16 cellular contexts compared by ENCODE assay signal in the genomic region with DNA sequence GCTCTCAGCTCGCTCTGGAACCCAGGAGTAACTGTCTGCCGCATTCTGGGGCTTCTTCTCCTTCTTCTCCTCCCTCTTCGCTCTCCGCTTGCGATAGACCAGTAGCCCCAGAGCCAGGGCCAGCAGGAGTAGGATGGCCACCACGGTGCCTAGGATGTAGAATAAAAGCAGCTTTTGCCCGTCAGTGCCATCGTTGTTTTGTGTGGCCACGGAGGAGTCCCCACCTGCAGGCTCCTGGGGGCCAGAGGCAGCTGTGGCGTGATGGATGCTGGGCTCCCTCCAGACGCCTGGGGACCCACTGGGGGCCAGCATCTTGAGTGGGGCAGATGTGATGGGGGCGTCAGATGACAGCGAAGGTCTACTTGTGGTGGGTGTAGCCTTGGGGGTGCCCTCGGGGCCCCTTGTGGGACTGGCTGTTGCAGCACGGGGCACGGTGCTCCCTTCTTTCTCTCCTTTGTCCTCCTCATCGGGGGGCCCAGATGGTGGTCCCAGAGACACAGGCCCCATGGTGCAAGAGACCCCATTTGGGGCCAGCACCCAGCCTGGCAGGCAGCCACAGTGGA. TPM values are rescaled to one million over a fixed set of nuclear protein-coding genes. Genes with fewer than 3 reads are reported as not detected.
DNase-seq lines count a peak whose midpoint lies in the region; ATAC-seq and TF ChIP-seq lines count a peak whose summit lies in the region.
"Had no signal": no experiment of that assay in that cellular context is flagged by ENCODE, and none has a peak within 500 bp of the region (broad histone marks: within the 10 kb centered on the region; RNA-seq: fewer than 3 reads in every experiment).

No MANE protein-coding gene starts in this region.

- H3K4me2 ChIP-seq in neuronal stem cell (ENCODE audit: insufficient read depth, low read length, poor library complexity, severe bottlenecking), result no peak overlapping the region
- H3K4me2 ChIP-seq: PC-9 had no signal

- H2BK120ac ChIP-seq in neuronal stem cell (ENCODE audit: low read depth, low read length), result no peak overlapping the region

- POLR2A ChIA-PET in activated CD4-positive, alpha-beta memory T cell treated with anti-CD3 and anti-CD28 coated beads for 36 hours (lab: Charles Lee), result no interaction called here

- H3K4me1 ChIP-seq in duodenal mucosa (ENCODE audit: control insufficient read depth in 1 of 2, insufficient read depth in 2 of 2, low read length in 2 of 2) (no peaks in the 10 kb centered on the region), neuronal stem cell (ENCODE audit: control insufficient read depth in 2 of 2, insufficient read depth in 1 of 2, low read depth in 1 of 2, low read length in 2 of 2) (peaks cover 0 to 3% of the 10 kb centered on the region in 2 donors), thyroid gland (peaks cover 0 to 12% of the 10 kb centered on the region in 2 donors)

- peak overlapping the region; percentile 23 for H3K4me3 Mint-ChIP-seq in activated CD4-positive, alpha-beta memory T cell treated with anti-CD3 and anti-CD28 coated beads for 36 hours
- H3K4me3 Mint-ChIP-seq: activated CD8-positive, alpha-beta memory T cell treated with anti-CD3 and anti-CD28 coated beads, Interleukin-2, amount 10 ng/mL, durations not matched to agents 7 days and 5 days; nephron; stimulated activated naive CD8-positive, alpha-beta T cell treated with anti-CD3 and anti-CD28 coated beads, Interleukin-15, amount 100 ng/mL, for 72 hours had no signal

- H2BK15ac ChIP-seq in neuronal stem cell (ENCODE audit: low read length), result no peak overlapping the region

- H3K4me1 Mint-ChIP-seq in activated CD4-positive, alpha-beta memory T cell treated with anti-CD3 and anti-CD28 coated beads for 36 hours (ENCODE audit: low read depth), result peaks cover 11% of the 10 kb centered on the region

- H3K27me3 ChIP-seq in duodenal mucosa (ENCODE audit: control insufficient read depth in 1 of 2, insufficient read depth in 2 of 2, low read length in 2 of 2) (no peaks in the 10 kb centered on the region), neuronal stem cell (ENCODE audit: control insufficient read depth in 3 of 3, insufficient read depth in 3 of 3, low read depth in 1 of 3, low read length in 3 of 3) (no peaks in the 10 kb centered on the region), thyroid gland (no peaks in the 10 kb centered on the region)
- H3K27me3 ChIP-seq: cardiac muscle cell had no signal

- H3K14ac ChIP-seq in neuronal stem cell (ENCODE audit: low read length), result no peak overlapping the region

- no peak overlapping the region for H3K27ac Mint-ChIP-seq in activated CD4-positive, alpha-beta memory T cell treated with anti-CD3 and anti-CD28 coated beads for 36 hours
- H3K27ac Mint-ChIP-seq: activated CD8-positive, alpha-beta memory T cell treated with anti-CD3 and anti-CD28 coated beads, Interleukin-2, amount 10 ng/mL, durations not matched to agents 7 days and 5 days; nephron; stimulated activated naive CD8-positive, alpha-beta T cell treated with anti-CD3 and anti-CD28 coated beads, Interleukin-15, amount 100 ng/mL, for 72 hours had no signal

- H3K9ac ChIP-seq in duodenal mucosa (ENCODE audit: low read depth in 1 of 2, low read length in 2 of 2) (peak overlapping the region in 1 of 2 donors; percentile 49), neuronal stem cell (ENCODE audit: low read depth, low read length, poor library complexity) (no peak overlapping the region)

- H3K27me3 Mint-ChIP-seq in activated CD4-positive, alpha-beta memory T cell treated with anti-CD3 and anti-CD28 coated beads for 36 hours, result peaks cover 2% of the 10 kb centered on the region

- no peak overlapping the region for H3K23ac ChIP-seq in neuronal stem cell (ENCODE audit: low read depth, low read length, poor library complexity)

- H4K91ac ChIP-seq in neuronal stem cell (ENCODE audit: low read depth, low read length, poor library complexity), result no peak overlapping the region

- H4K8ac ChIP-seq in neuronal stem cell (ENCODE audit: low read depth, low read length), result no peak overlapping the region

- TF ChIP-seq POLR2A in thyroid gland (IDR thresholded peaks at IDR 0.05), result no peak

- no peak for ATAC-seq in HG03439 (IDR thresholded peaks at IDR 0.05; ENCODE audit: unreplicated experiment)
- ATAC-seq: activated CD8-positive, alpha-beta memory T cell treated with anti-CD3 and anti-CD28 coated beads, Interleukin-2, amount 10 ng/mL, durations not matched to agents 7 days and 5 days; left colon; stimulated activated naive CD8-positive, alpha-beta T cell treated with anti-CD3 and anti-CD28 coated beads, Interleukin-15, amount 100 ng/mL, for 72 hours had no signal

- intact Hi-C loops in activated CD4-positive, alpha-beta memory T cell treated with anti-CD3 and anti-CD28 coated beads for 36 hours (cut with micrococcal nuclease), result no loop called here
- intact Hi-C loops in thyroid gland (cut with DNase I), result no loop called here

- H3K27ac ChIP-seq in duodenal mucosa (ENCODE audit: low read depth, low read length) (peak overlapping the region; percentile 70), neuronal stem cell (replicated peaks; ENCODE audit: low read length) (no peak overlapping the region), thyroid gland (peak overlapping the region; percentile 77 to 85 (median 81))
- H3K27ac ChIP-seq: cardiac muscle cell, PC-9 had no signal

- H3K36me3 Mint-ChIP-seq in activated CD4-positive, alpha-beta memory T cell treated with anti-CD3 and anti-CD28 coated beads for 36 hours, result no peaks in the 10 kb centered on the region
- H3K36me3 Mint-ChIP-seq: activated CD8-positive, alpha-beta memory T cell treated with anti-CD3 and anti-CD28 coated beads, Interleukin-2, amount 10 ng/mL, durations not matched to agents 7 days and 5 days had no signal

- H3K9me3 Mint-ChIP-seq in activated CD4-positive, alpha-beta memory T cell treated with anti-CD3 and anti-CD28 coated beads for 36 hours, result no peaks in the 10 kb centered on the region
- H3K9me3 Mint-ChIP-seq: nephron; stimulated activated naive CD8-positive, alpha-beta T cell treated with anti-CD3 and anti-CD28 coated beads, Interleukin-15, amount 100 ng/mL, for 72 hours had no signal

- H3K36me3 ChIP-seq in duodenal mucosa (ENCODE audit: control insufficient read depth in 1 of 2, insufficient read depth in 2 of 2, low read length in 2 of 2) (no peaks in the 10 kb centered on the region), neuronal stem cell (replicated peaks in 1 of 2; ENCODE audit: control insufficient read depth in 2 of 2, insufficient read depth in 2 of 2, low read length in 2 of 2) (no peaks in the 10 kb centered on the region), thyroid gland (no peaks in the 10 kb centered on the region)
- H3K36me3 ChIP-seq: cardiac muscle cell had no signal

- no peak overlapping the region for H2BK12ac ChIP-seq in neuronal stem cell (ENCODE audit: low read length)

- no peak overlapping the region for H2AFZ ChIP-seq in neuronal stem cell (ENCODE audit: low read length)
- H2AFZ ChIP-seq: PC-9 had no signal

- no peaks in the 10 kb centered on the region for H3K79me1 ChIP-seq in neuronal stem cell (ENCODE audit: low read depth, low read length)

- peak overlapping the region; percentile 10 to 36 for H3K4me3 ChIP-seq in duodenal mucosa (ENCODE audit: low read depth in 1 of 2, low read length in 2 of 2)
- H3K4me3 ChIP-seq in neuronal stem cell (ENCODE audit: low read length in 2 of 2), result no peak overlapping the region
- peak overlapping the region in 1 of 3 donors; percentile 26 for H3K4me3 ChIP-seq in thyroid gland (replicated peaks in 1 of 3)
- H3K4me3 ChIP-seq: cardiac muscle cell, PC-9 had no signal

- no peak overlapping the region for H3K4ac ChIP-seq in neuronal stem cell (ENCODE audit: low read length)

- no peak overlapping the region for H2BK5ac ChIP-seq in neuronal stem cell (ENCODE audit: low read length)

- no CpG with 5 or more reads among the region's 17 CpGs for WGBS in neuronal stem cell (ENCODE audit: extremely low coverage in 2 of 2, insufficient read length in 2 of 2, insufficient replicate concordance in 1 of 2), 2 donors
- WGBS in thyroid gland, 2 donors, result 85 to 88% methylated on average over 16 to 17 of the region's 17 CpGs

- peak overlapping the region; percentile 58 for H3K18ac ChIP-seq in neuronal stem cell (ENCODE audit: low read length)

- CTCF ChIA-PET in activated CD4-positive, alpha-beta memory T cell treated with anti-CD3 and anti-CD28 coated beads for 36 hours (lab: Charles Lee), result no interaction called here

- no peaks in the 10 kb centered on the region for H3K9me3 ChIP-seq in duodenal mucosa (ENCODE audit: control insufficient read depth in 1 of 2, low read length in 2 of 2)
- no peaks in the 10 kb centered on the region for H3K9me3 ChIP-seq in neuronal stem cell (replicated peaks in 1 of 2; ENCODE audit: control insufficient read depth in 2 of 2, insufficient read depth in 1 of 2, low read depth in 1 of 2, low read length in 2 of 2)
- no peaks in the 10 kb centered on the region for H3K9me3 ChIP-seq in thyroid gland

- no peak for DNase-seq in activated CD4-positive, alpha-beta memory T cell treated with anti-CD3 and anti-CD28 coated beads for 36 hours
- DNase-seq in neuronal stem cell (ENCODE audit: low spot score) (no peak), thyroid gland (no peak), NCI-H2227 treated with DMSO at 0.1 percent for 48 hours (lab: John Stamatoyannopoulos, UW) (no peak)
- no peak for DNase-seq in stimulated activated CD4-positive, alpha-beta T cell treated with anti-CD3 and anti-CD28 coated beads, Interleukin-12 subunit alpha, Interleukin-12 subunit beta, amount 100 ng/mL, for 4 hours
- DNase-seq: activated CD8-positive, alpha-beta memory T cell treated with anti-CD3 and anti-CD28 coated beads, Interleukin-2, amount 10 ng/mL, durations not matched to agents 7 days and 5 days; activated naive CD4-positive, alpha-beta T cell treated with anti-CD3 and anti-CD28 coated beads, Interleukin-2, amount 50 U/mL, for 16 hours; left colon; NCI-H1930; NCI-H526 treated with DMSO at 0.1 percent for 48 hours; PC-9; stimulated activated naive CD8-positive, alpha-beta T cell treated with anti-CD3 and anti-CD28 coated beads, Interleukin-15, amount 100 ng/mL, for 72 hours had no signal

- TF ChIP-seq CTCF in thyroid gland (IDR thresholded peaks at IDR 0.05), result no peak

- peak overlapping the region; percentile 61 for H2AK5ac ChIP-seq in neuronal stem cell (ENCODE audit: low read depth, low read length)

RNA-seq across cellular contexts. Expression of a gene that starts 1.8 kb away (rescaled TPM):
- 1 to 10 TPM; 1.8 to 1.9 TPM for total RNA-seq in activated CD4-positive, alpha-beta memory T cell treated with anti-CD3 and anti-CD28 coated beads for 36 hours
- under 0.01 TPM for polyA plus RNA-seq in neuronal stem cell (2013, experiment 1 of 2)
- polyA plus RNA-seq in neuronal stem cell (2013, experiment 2 of 2), result 0.01 TPM
- 10 to 100 TPM; 13.6 to 53.8 (median 24.0) TPM for total RNA-seq in thyroid gland

RNA-seq across cellular contexts. Expression of a gene that starts 34.9 kb away (rescaled TPM):
- total RNA-seq in activated CD4-positive, alpha-beta memory T cell treated with anti-CD3 and anti-CD28 coated beads for 36 hours, result not detected
- 0.06 TPM for polyA plus RNA-seq in neuronal stem cell (2013, experiment 1 of 2)
- polyA plus RNA-seq in neuronal stem cell (2013, experiment 2 of 2), result 0.10 TPM
- 10 to 100 TPM; 30.4 to 78.5 (median 72.2) TPM for total RNA-seq in thyroid gland
- total RNA-seq: activated CD8-positive, alpha-beta memory T cell treated with anti-CD3 and anti-CD28 coated beads, Interleukin-2, amount 10 ng/mL, durations not matched to agents 7 days and 5 days had no signal

RNA-seq across cellular contexts. Expression of a gene that starts 49.3 kb away (rescaled TPM):
- not detected for total RNA-seq in activated CD4-positive, alpha-beta memory T cell treated with anti-CD3 and anti-CD28 coated beads for 36 hours
- polyA plus RNA-seq in neuronal stem cell (2013, experiment 1 of 2), result not detected
- not detected for polyA plus RNA-seq in neuronal stem cell (2013, experiment 2 of 2)
- total RNA-seq in thyroid gland, result not detected
- total RNA-seq: activated CD8-positive, alpha-beta memory T cell treated with anti-CD3 and anti-CD28 coated beads, Interleukin-2, amount 10 ng/mL, durations not matched to agents 7 days and 5 days; cardiac muscle cell; left colon; PC-9 had no signal
- polyA plus RNA-seq: cardiac muscle cell had no signal

Comparison
In these comparisons a context has a peak if more than half of its experiments do, and no peak if none do; other contexts are left out.
1. H3K4me3 ChIP-seq: peak in duodenal mucosa (2 of 2); none in neuronal stem cell (0 of 2).
2. RNA of a gene that starts 1.8 kb away (total RNA-seq): 13.6 to 53.8 TPM in thyroid gland; 1.8 to 1.9 TPM in activated CD4-positive, alpha-beta memory T cell treated with anti-CD3 and anti-CD28 coated beads for 36 hours; every median in the first group is over 4 times any median in the second.
3. RNA of a gene that starts 34.9 kb away (total RNA-seq): 30.4 to 78.5 TPM in thyroid gland; not detected in activated CD4-positive, alpha-beta memory T cell treated with anti-CD3 and anti-CD28 coated beads for 36 hours; every median in the first group is over 10 times any median in the second.